Comparison of ENCODE assay signal across 1 cellular context in genomic region chr17:81510524-81510797, GRCh38.
A peak's percentile ranks its signal among the peaks of the same experiment; 100 is the strongest.
TF ChIP-seq lines count a peak whose summit lies in the region.

No MANE protein-coding gene starts in this region.

TF ChIP-seq in HepG2, 621 proteins besides CTCF, POLR2A, EP300 and RAD21:
- TF ChIP-seq DMTF1 (CRISPR knock-in tag; IDR thresholded peaks at IDR 0.05) (no peak), NAIF1 (CRISPR knock-in tag; IDR thresholded peaks at IDR 0.05; ENCODE audit: borderline replicate concordance) (0 out of 2 replicates have a peak, but pooled peaks have one; percentile 13), SMC3 (IDR thresholded peaks at IDR 0.05; ENCODE audit: low read length) (no peak), SAFB2 (CRISPR knock-in tag; IDR thresholded peaks at IDR 0.05; ENCODE audit: borderline replicate concordance, low read depth) (0 out of 2 replicates have a peak, but pooled peaks have one; percentile 11), SSRP1 (CRISPR knock-in tag; IDR thresholded peaks at IDR 0.05) (peak; percentile 17; the same call in 1 of the 2 replicates), TEAD2 (CRISPR knock-in tag; IDR thresholded peaks at IDR 0.05) (no peak), ATF7 (IDR thresholded peaks at IDR 0.05) (no peak), ATF7 (CRISPR knock-in tag; IDR thresholded peaks at IDR 0.05) (0 out of 2 replicates have a peak, but pooled peaks have one; percentile 2), GABPA (IDR thresholded peaks at IDR 0.05; ENCODE audit: low read depth, low read length) (no peak), GABPA (CRISPR knock-in tag; IDR thresholded peaks at IDR 0.05; ENCODE audit: low read depth) (no peak)
TF ChIP-seq in HepG2: peak in this region for 4.
